In the genomic region with DNA sequence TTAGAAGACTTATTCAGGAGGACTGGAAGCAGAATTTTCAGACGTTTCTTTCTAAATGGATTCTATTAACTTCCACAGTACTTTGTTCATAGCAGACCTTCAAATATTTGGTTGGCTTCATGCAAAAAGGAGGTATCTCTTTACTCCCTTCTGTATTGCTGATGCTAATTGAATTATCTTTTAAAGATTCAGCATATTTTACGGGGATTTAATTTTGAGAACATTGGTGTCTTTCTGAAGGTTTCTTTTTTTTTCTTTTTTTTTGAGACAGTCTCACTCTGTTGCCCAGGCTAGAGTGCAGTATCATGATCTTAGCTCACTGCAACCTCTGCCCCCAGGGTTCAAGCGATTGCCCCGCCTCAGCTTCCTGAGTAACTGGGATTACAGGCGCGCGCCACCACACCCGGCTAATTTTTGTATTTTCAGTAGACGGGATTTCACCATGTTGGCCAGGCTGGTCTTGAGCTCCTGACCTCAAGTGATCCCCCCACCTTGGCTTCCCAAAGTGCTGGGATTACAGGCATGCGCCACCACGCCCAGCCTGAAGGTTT, we compare ENCODE assay signal across 2 cellular contexts.
TF ChIP-seq lines count a peak whose summit lies in the region.

No MANE protein-coding gene starts in this region.

TF ChIP-seq in IMR-90, 13 proteins besides CTCF, POLR2A, EP300 and RAD21:
- TF ChIP-seq RFX5 (IDR thresholded peaks at IDR 0.05; ENCODE audit: low read depth, low read length) (no peak), MAFK (IDR thresholded peaks at IDR 0.05; ENCODE audit: low read depth, low read length) (no peak), CHD1 (IDR thresholded peaks at IDR 0.05; ENCODE audit: low read depth, low read length) (no peak), MXI1 (IDR thresholded peaks at IDR 0.05; ENCODE audit: borderline replicate concordance, low read depth, low read length) (no peak), NFE2L2 (IDR thresholded peaks at IDR 0.05; ENCODE audit: low read depth, low read length) (no peak), FOS (IDR thresholded peaks at IDR 0.05; ENCODE audit: low read depth, low read length) (no peak), SMC3 (IDR thresholded peaks at IDR 0.05; ENCODE audit: low read depth, low read length) (no peak), RCOR1 (IDR thresholded peaks at IDR 0.05; ENCODE audit: insufficient replicate concordance, low read length) (no peak), CEBPB (IDR thresholded peaks at IDR 0.05; ENCODE audit: low read depth, low read length) (no peak), BHLHE40 (IDR thresholded peaks at IDR 0.05; ENCODE audit: low read depth, low read length) (no peak), MAZ (IDR thresholded peaks at IDR 0.05; ENCODE audit: borderline replicate concordance, low read depth, low read length) (no peak)
- TF ChIP-seq, protein P1, sequence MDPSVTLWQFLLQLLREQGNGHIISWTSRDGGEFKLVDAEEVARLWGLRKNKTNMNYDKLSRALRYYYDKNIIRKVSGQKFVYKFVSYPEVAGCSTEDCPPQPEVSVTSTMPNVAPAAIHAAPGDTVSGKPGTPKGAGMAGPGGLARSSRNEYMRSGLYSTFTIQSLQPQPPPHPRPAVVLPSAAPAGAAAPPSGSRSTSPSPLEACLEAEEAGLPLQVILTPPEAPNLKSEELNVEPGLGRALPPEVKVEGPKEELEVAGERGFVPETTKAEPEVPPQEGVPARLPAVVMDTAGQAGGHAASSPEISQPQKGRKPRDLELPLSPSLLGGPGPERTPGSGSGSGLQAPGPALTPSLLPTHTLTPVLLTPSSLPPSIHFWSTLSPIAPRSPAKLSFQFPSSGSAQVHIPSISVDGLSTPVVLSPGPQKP (IDR thresholded peaks at IDR 0.05; ENCODE audit: borderline replicate concordance, low read depth, low read length): no peak

TF ChIP-seq in K562, 482 proteins besides CTCF, POLR2A, EP300 and RAD21 (continues in another document):
- TF ChIP-seq, protein P2, sequence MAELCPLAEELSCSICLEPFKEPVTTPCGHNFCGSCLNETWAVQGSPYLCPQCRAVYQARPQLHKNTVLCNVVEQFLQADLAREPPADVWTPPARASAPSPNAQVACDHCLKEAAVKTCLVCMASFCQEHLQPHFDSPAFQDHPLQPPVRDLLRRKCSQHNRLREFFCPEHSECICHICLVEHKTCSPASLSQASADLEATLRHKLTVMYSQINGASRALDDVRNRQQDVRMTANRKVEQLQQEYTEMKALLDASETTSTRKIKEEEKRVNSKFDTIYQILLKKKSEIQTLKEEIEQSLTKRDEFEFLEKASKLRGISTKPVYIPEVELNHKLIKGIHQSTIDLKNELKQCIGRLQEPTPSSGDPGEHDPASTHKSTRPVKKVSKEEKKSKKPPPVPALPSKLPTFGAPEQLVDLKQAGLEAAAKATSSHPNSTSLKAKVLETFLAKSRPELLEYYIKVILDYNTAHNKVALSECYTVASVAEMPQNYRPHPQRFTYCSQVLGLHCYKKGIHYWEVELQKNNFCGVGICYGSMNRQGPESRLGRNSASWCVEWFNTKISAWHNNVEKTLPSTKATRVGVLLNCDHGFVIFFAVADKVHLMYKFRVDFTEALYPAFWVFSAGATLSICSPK (IDR thresholded peaks at IDR 0.05; ENCODE audit: borderline replicate concordance): 0 out of 2 replicates have a peak, but pooled peaks have one; percentile 57
- TF ChIP-seq NFIC (IDR thresholded peaks at IDR 0.05): 0 out of 2 replicates have a peak, but pooled peaks have one; percentile 3
- TF ChIP-seq SMARCA5 (IDR thresholded peaks at IDR 0.05): peak; percentile 41
- TF ChIP-seq CBX3 (IDR thresholded peaks at IDR 0.05; ENCODE audit: borderline replicate concordance in 1 of 2, low read length in 2 of 2): peak in 1 of 2 experiments; percentile 26; a peak in 1 of 3 replicates
- no peak for TF ChIP-seq PHTF2 (CRISPR knock-in tag; IDR thresholded peaks at IDR 0.05)
- peak; percentile 67; the same call in 1 of the 2 replicates for TF ChIP-seq HDAC2 (IDR thresholded peaks at IDR 0.05)
- peak; percentile 70 to 78 for TF ChIP-seq KDM1A (IDR thresholded peaks at IDR 0.05)
- 0 out of 2 replicates have a peak, but pooled peaks have one; percentile 40 for TF ChIP-seq ETV1 (tag; conservative IDR thresholded peaks at IDR 0.05; ENCODE audit: low read depth)
- no peak for TF ChIP-seq ESRRA (IDR thresholded peaks at IDR 0.05; ENCODE audit: borderline replicate concordance, low read depth)
- no peak for TF ChIP-seq TGIF2 (CRISPR knock-in tag; IDR thresholded peaks at IDR 0.05)
- peak; percentile 80 for TF ChIP-seq C11orf30 (IDR thresholded peaks at IDR 0.05; ENCODE audit: low read depth)
- no peak for TF ChIP-seq SMAD1 (IDR thresholded peaks at IDR 0.05; ENCODE audit: low read depth, low read length, partially characterized antibody)
- TF ChIP-seq BMI1 (IDR thresholded peaks at IDR 0.05; ENCODE audit: low read length): no peak
- TF ChIP-seq EP400 (IDR thresholded peaks at IDR 0.05): 0 out of 2 replicates have a peak, but pooled peaks have one; percentile 9
- no peak for TF ChIP-seq CTCFL (IDR thresholded peaks at IDR 0.05; ENCODE audit: borderline replicate concordance, insufficient read depth, low read depth, low read length, poor library complexity, severe bottlenecking)
- no peak for TF ChIP-seq CSDE1 (IDR thresholded peaks at IDR 0.05)
- no peak for TF ChIP-seq CBX5 (IDR thresholded peaks at IDR 0.05; ENCODE audit: borderline replicate concordance, low read depth)
- no peak for TF ChIP-seq ZNF133 (CRISPR knock-in tag; IDR thresholded peaks at IDR 0.05)
- TF ChIP-seq POLR3A (IDR thresholded peaks at IDR 0.05; ENCODE audit: borderline replicate concordance, extremely low read depth, insufficient read depth, insufficient read length): no peak
- TF ChIP-seq NFRKB (IDR thresholded peaks at IDR 0.05; ENCODE audit: low read depth): 0 out of 2 replicates have a peak, but pooled peaks have one; percentile 9
- 0 out of 2 replicates have a peak, but pooled peaks have one; percentile 12 for TF ChIP-seq MIER1 (IDR thresholded peaks at IDR 0.05; ENCODE audit: low read depth)
- peak; percentile 38; the same call in 1 of the 2 replicates for TF ChIP-seq GTF2E2 (tag; IDR thresholded peaks at IDR 0.05)
- no peak for TF ChIP-seq ZNF785 (CRISPR knock-in tag; IDR thresholded peaks at IDR 0.05)
- TF ChIP-seq BCOR (IDR thresholded peaks at IDR 0.05): peak; percentile 89
- TF ChIP-seq CC2D1A (IDR thresholded peaks at IDR 0.05): 0 out of 2 replicates have a peak, but pooled peaks have one; percentile 50
- peak; percentile 90 for TF ChIP-seq ZNF316 (IDR thresholded peaks at IDR 0.05)
- TF ChIP-seq E2F3 (CRISPR knock-in tag; IDR thresholded peaks at IDR 0.05): no peak
- TF ChIP-seq ERF (CRISPR knock-in tag; IDR thresholded peaks at IDR 0.05): no peak
- TF ChIP-seq VEZF1 (CRISPR knock-in tag; IDR thresholded peaks at IDR 0.05): no peak
- TF ChIP-seq, protein P3, sequence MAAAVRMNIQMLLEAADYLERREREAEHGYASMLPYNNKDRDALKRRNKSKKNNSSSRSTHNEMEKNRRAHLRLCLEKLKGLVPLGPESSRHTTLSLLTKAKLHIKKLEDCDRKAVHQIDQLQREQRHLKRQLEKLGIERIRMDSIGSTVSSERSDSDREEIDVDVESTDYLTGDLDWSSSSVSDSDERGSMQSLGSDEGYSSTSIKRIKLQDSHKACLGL (CRISPR knock-in tag; IDR thresholded peaks at IDR 0.05; ENCODE audit: borderline replicate concordance, poor library complexity, severe bottlenecking): no peak
- TF ChIP-seq NR2C1 (IDR thresholded peaks at IDR 0.05): peak; percentile 73
- peak; percentile 64; the same call in 1 of the 2 replicates for TF ChIP-seq NR2C1 (tag; IDR thresholded peaks at IDR 0.05)
- TF ChIP-seq TRIM28 (IDR thresholded peaks at IDR 0.05): peak; percentile 17; the same call in 1 of the 2 replicates
- TF ChIP-seq, protein P4, sequence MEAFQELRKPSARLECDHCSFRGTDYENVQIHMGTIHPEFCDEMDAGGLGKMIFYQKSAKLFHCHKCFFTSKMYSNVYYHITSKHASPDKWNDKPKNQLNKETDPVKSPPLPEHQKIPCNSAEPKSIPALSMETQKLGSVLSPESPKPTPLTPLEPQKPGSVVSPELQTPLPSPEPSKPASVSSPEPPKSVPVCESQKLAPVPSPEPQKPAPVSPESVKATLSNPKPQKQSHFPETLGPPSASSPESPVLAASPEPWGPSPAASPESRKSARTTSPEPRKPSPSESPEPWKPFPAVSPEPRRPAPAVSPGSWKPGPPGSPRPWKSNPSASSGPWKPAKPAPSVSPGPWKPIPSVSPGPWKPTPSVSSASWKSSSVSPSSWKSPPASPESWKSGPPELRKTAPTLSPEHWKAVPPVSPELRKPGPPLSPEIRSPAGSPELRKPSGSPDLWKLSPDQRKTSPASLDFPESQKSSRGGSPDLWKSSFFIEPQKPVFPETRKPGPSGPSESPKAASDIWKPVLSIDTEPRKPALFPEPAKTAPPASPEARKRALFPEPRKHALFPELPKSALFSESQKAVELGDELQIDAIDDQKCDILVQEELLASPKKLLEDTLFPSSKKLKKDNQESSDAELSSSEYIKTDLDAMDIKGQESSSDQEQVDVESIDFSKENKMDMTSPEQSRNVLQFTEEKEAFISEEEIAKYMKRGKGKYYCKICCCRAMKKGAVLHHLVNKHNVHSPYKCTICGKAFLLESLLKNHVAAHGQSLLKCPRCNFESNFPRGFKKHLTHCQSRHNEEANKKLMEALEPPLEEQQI (IDR thresholded peaks at IDR 0.05): peak; percentile 76
- TF ChIP-seq IRF1 (CRISPR knock-in tag; IDR thresholded peaks at IDR 0.05; ENCODE audit: borderline replicate concordance): no peak
- TF ChIP-seq RFX1 (IDR thresholded peaks at IDR 0.05): no peak
- TF ChIP-seq ARHGAP35 (IDR thresholded peaks at IDR 0.05; ENCODE audit: partially characterized antibody): no peak
- TF ChIP-seq NEUROD1 (IDR thresholded peaks at IDR 0.05; ENCODE audit: borderline replicate concordance, low read depth, low read length, partially characterized antibody): no peak
- TF ChIP-seq NFE2 (IDR thresholded peaks at IDR 0.05; ENCODE audit: low read depth): peak; percentile 37; the same call in 1 of the 2 replicates
- 0 out of 2 replicates have a peak, but pooled peaks have one; percentile 36 for TF ChIP-seq DMBX1 (CRISPR knock-in tag; IDR thresholded peaks at IDR 0.05; ENCODE audit: borderline replicate concordance)
- no peak for TF ChIP-seq HNRNPK (IDR thresholded peaks at IDR 0.05; ENCODE audit: low read depth, low read length, poor library complexity, severe bottlenecking)
- TF ChIP-seq E2F5 (CRISPR knock-in tag; IDR thresholded peaks at IDR 0.05): no peak
- TF ChIP-seq TSC22D4 (tag; IDR thresholded peaks at IDR 0.05): no peak
- no peak for TF ChIP-seq NR2C2 (CRISPR knock-in tag; IDR thresholded peaks at IDR 0.05)
- TF ChIP-seq NR2C2 (tag; IDR thresholded peaks at IDR 0.05): 0 out of 2 replicates have a peak, but pooled peaks have one; percentile 30
- no peak for TF ChIP-seq KDM4B (IDR thresholded peaks at IDR 0.05; ENCODE audit: borderline replicate concordance in 2 of 2, low read depth in 1 of 2)
- TF ChIP-seq ZNF644 (tag; IDR thresholded peaks at IDR 0.05; ENCODE audit: low read depth): no peak
- TF ChIP-seq RBM39 (optimal IDR thresholded peaks at IDR 0.05; ENCODE audit: low read depth, low read length): no peak
- no peak for TF ChIP-seq PCBP2 (IDR thresholded peaks at IDR 0.05; ENCODE audit: low read depth, low read length, poor library complexity, severe bottlenecking)
- TF ChIP-seq, protein P5, sequence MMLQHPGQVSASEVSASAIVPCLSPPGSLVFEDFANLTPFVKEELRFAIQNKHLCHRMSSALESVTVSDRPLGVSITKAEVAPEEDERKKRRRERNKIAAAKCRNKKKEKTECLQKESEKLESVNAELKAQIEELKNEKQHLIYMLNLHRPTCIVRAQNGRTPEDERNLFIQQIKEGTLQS (IDR thresholded peaks at IDR 0.05): no peak
- TF ChIP-seq, protein P5 (CRISPR knock-in tag; conservative IDR thresholded peaks at IDR 0.05): no peak
- peak in 1 of 2 experiments; percentile 45; a peak in 2 of 4 replicates for TF ChIP-seq TRIM24 (IDR thresholded peaks at IDR 0.05)
- peak; percentile 10; the same call in 1 of the 2 replicates for TF ChIP-seq DPF2 (IDR thresholded peaks at IDR 0.05)
- peak; percentile 16; the same call in 1 of the 2 replicates for TF ChIP-seq FOXM1 (IDR thresholded peaks at IDR 0.05; ENCODE audit: low read depth)
- TF ChIP-seq FOXM1 (CRISPR knock-in tag; IDR thresholded peaks at IDR 0.05; ENCODE audit: low read depth): no peak
